Comparison of ENCODE assay signal across 30 cellular contexts in genomic region chr9:85554349-85554748, GRCh38.
DNase-seq lines count a peak whose midpoint lies in the region; ATAC-seq and TF ChIP-seq lines count a peak whose summit lies in the region.
"Had no signal": no experiment of that assay in that cellular context is flagged by ENCODE, and none has a peak within 500 bp of the region (broad histone marks: within the 10 kb centered on the region; RNA-seq: fewer than 3 reads in every experiment).

No MANE protein-coding gene starts in this region.

- peak; percentile 15 for DNase-seq in GM12865 (ENCODE audit: low read depth)
- DNase-seq in mesendoderm, result peak; percentile 25
- DNase-seq in hepatocyte (ENCODE audit: low spot score), result no peak
- no peak for DNase-seq in prostate gland (ENCODE audit: low spot score)
- DNase-seq in CD8-positive, alpha-beta memory T cell, result no peak
- no peak for DNase-seq in activated CD4-positive, CD25-positive, alpha-beta regulatory T cell treated with anti-CD3 and anti-CD28 coated beads, Interleukin-2, amount 50 U/mL, for 72 hours
- DNase-seq: activated CD4-positive, alpha-beta T cell treated with anti-CD3 and anti-CD28 coated beads for 36 hours; activated CD8-positive, alpha-beta T cell treated with anti-CD3 and anti-CD28 coated beads, Interleukin-2, amount 10 ng/mL, durations not matched to agents 7 days and 5 days; activated naive CD4-positive, alpha-beta T cell treated with anti-CD3 and anti-CD28 coated beads, Interleukin-2, amount 50 U/mL, for 16 hours; Calu3; DMS79; gastrocnemius medialis; hippocampal formation; Karpas-422; NCI-H1436; NCI-H2081; NCI-H2227 treated with DMSO at 0.1 percent for 48 hours; NCI-H526 treated with DMSO at 0.1 percent for 48 hours; Peyer's patch; SHP77 treated with DMSO at 0.1 percent for 48 hours; stimulated activated CD4-positive, alpha-beta T cell treated with anti-CD3 and anti-CD28 coated beads, Interleukin-1b, Interleukin-23, amount 100 ng/mL, for 48 hours; stimulated activated naive CD8-positive, alpha-beta T cell treated with anti-CD3 and anti-CD28 coated beads, Interleukin-15, Interleukin-2, amounts not matched to agents 100 U/mL and 50 U/mL, for 24 hours; testis had no signal

- no peak overlapping the region for H3K23ac ChIP-seq in mesendoderm (ENCODE audit: low read length)

- peaks cover 20% of the 10 kb centered on the region for H3K36me3 Mint-ChIP-seq in activated T-helper 17 cell treated with anti-CD3 and anti-CD28 coated beads, Interleukin-2, amount 50 U/mL, for 72 hours (ENCODE audit: low read depth)
- peaks cover 0 to 13% (median 8%) of the 10 kb centered on the region in 3 donors for H3K36me3 Mint-ChIP-seq in CD8-positive, alpha-beta memory T cell

- peak; percentile 58 for ATAC-seq in GM21381 (IDR thresholded peaks at IDR 0.05; ENCODE audit: unreplicated experiment)
- no peak for ATAC-seq in activated T-helper 17 cell treated with anti-CD3 and anti-CD28 coated beads, Interleukin-2, amount 50 U/mL, for 72 hours (replicated peaks)
- ATAC-seq: A549; activated CD4-positive, alpha-beta T cell treated with anti-CD3 and anti-CD28 coated beads for 36 hours; activated CD8-positive, alpha-beta T cell treated with anti-CD3 and anti-CD28 coated beads, Interleukin-2, amount 10 ng/mL, durations not matched to agents 7 days and 5 days; gastrocnemius medialis; left lobe of liver; stimulated activated naive CD8-positive, alpha-beta T cell treated with anti-CD3 and anti-CD28 coated beads, Interleukin-15, Interleukin-2, amounts not matched to agents 100 U/mL and 50 U/mL, for 24 hours had no signal

- intact Hi-C loops in prostate gland (cut with DNase I), result no loop called here

- POLR2A ChIA-PET in CD8-positive, alpha-beta memory T cell (lab: Charles Lee), result no interaction called here

- H2BK120ac ChIP-seq in mesendoderm (ENCODE audit: low read depth, low read length), result no peak overlapping the region

- H3K9me3 ChIP-seq in hepatocyte (ENCODE audit: low read depth) (no peaks in the 10 kb centered on the region), prostate gland (no peaks in the 10 kb centered on the region)
- no peaks in the 10 kb centered on the region for H3K9me3 ChIP-seq in CD8-positive, alpha-beta memory T cell (ENCODE audit: low read length)
- H3K9me3 ChIP-seq: A549, gastrocnemius medialis, Peyer's patch, right atrium auricular region, testis had no signal

- H2BK5ac ChIP-seq in mesendoderm (ENCODE audit: low read length), result no peak overlapping the region

- H3K27ac Mint-ChIP-seq in activated T-helper 17 cell treated with anti-CD3 and anti-CD28 coated beads, Interleukin-2, amount 50 U/mL, for 72 hours, result peak overlapping the region; percentile 51
- H3K27ac Mint-ChIP-seq in CD8-positive, alpha-beta memory T cell, result peak overlapping the region in 1 of 8 donors; percentile 5
- H3K27ac Mint-ChIP-seq: activated CD4-positive, alpha-beta T cell treated with anti-CD3 and anti-CD28 coated beads for 36 hours; activated T-helper 2 cell treated with anti-CD3 and anti-CD28 coated beads, Interferon-gamma antibody, Interleukin-2, Interleukin-4, amounts not matched to agents 10 μg/mL and 5 μg/mL and 100 μg/mL, durations not matched to agents 14 hours and 24 hours and 36 hours had no signal

- no CpG with 5 or more reads among the region's 1 CpG for WGBS in mesendoderm (ENCODE audit: extremely low coverage, insufficient coverage, low lambda C conversion rate)
- WGBS in hepatocyte (ENCODE audit: low lambda C conversion rate, missing lambda C conversion rate), result 88% methylated on average over 1 of the region's 1 CpG
- 96% methylated on average over 1 of the region's 1 CpG for WGBS in prostate gland

- H3K56ac ChIP-seq in mesendoderm (ENCODE audit: low read length), result no peak overlapping the region

- peaks cover 6% of the 10 kb centered on the region for H3K4me1 Mint-ChIP-seq in activated T-helper 17 cell treated with anti-CD3 and anti-CD28 coated beads, Interleukin-2, amount 50 U/mL, for 72 hours
- peaks cover 7 to 19% (median 14%) of the 10 kb centered on the region in 3 donors for H3K4me1 Mint-ChIP-seq in CD8-positive, alpha-beta memory T cell

- H3K27ac ChIP-seq in mesendoderm (ENCODE audit: low read depth, low read length) (no peak overlapping the region), hepatocyte (no peak overlapping the region), prostate gland (no peak overlapping the region)
- no peak overlapping the region for H3K27ac ChIP-seq in CD8-positive, alpha-beta memory T cell (ENCODE audit: low read depth, low read length)
- H3K27ac ChIP-seq: A549, gastrocnemius medialis, Peyer's patch, right atrium auricular region, testis had no signal

- H3K4me2 ChIP-seq in mesendoderm (ENCODE audit: low read length) (no peak overlapping the region), hepatocyte (no peak overlapping the region)
- H3K4me2 ChIP-seq: A549 had no signal

- CTCF ChIA-PET in CD8-positive, alpha-beta memory T cell (lab: Charles Lee), result no interaction called here

- no peaks in the 10 kb centered on the region for H4K20me1 ChIP-seq in hepatocyte (ENCODE audit: insufficient read depth, poor library complexity, severe bottlenecking)

- no peak overlapping the region for H2BK15ac ChIP-seq in mesendoderm (replicated peaks; ENCODE audit: low read depth)

- no peak overlapping the region for H3K4me3 Mint-ChIP-seq in activated T-helper 17 cell treated with anti-CD3 and anti-CD28 coated beads, Interleukin-2, amount 50 U/mL, for 72 hours
- no peak overlapping the region for H3K4me3 Mint-ChIP-seq in CD8-positive, alpha-beta memory T cell
- H3K4me3 Mint-ChIP-seq: activated CD4-positive, alpha-beta T cell treated with anti-CD3 and anti-CD28 coated beads for 36 hours; activated CD8-positive, alpha-beta T cell treated with anti-CD3 and anti-CD28 coated beads, Interleukin-2, amount 10 ng/mL, durations not matched to agents 7 days and 5 days; neural crest cell had no signal

- TF ChIP-seq POLR2A in prostate gland (IDR thresholded peaks at IDR 0.05), result no peak

- H3K4me3 ChIP-seq in GM12865 (ENCODE audit: low read depth, low read length), result no peak overlapping the region
- no peak overlapping the region for H3K4me3 ChIP-seq in mesendoderm (ENCODE audit: low read length)
- H3K4me3 ChIP-seq in hepatocyte, result no peak overlapping the region
- no peak overlapping the region for H3K4me3 ChIP-seq in prostate gland
- H3K4me3 ChIP-seq in CD8-positive, alpha-beta memory T cell (ENCODE audit: low read length), result no peak overlapping the region
- H3K4me3 ChIP-seq: A549, gastrocnemius medialis, Peyer's patch, right atrium auricular region, testis had no signal

- H4K8ac ChIP-seq in mesendoderm (ENCODE audit: low read depth, low read length), result no peak overlapping the region

- H3K4ac ChIP-seq in mesendoderm (ENCODE audit: low read depth, low read length), result no peak overlapping the region

- H3K9ac ChIP-seq in mesendoderm (ENCODE audit: low read length), result no peak overlapping the region

- H2AK5ac ChIP-seq in mesendoderm (ENCODE audit: low read length), result no peak overlapping the region

- no peaks in the 10 kb centered on the region for H3K27me3 Mint-ChIP-seq in activated T-helper 17 cell treated with anti-CD3 and anti-CD28 coated beads, Interleukin-2, amount 50 U/mL, for 72 hours
- H3K27me3 Mint-ChIP-seq in CD8-positive, alpha-beta memory T cell, result no peaks in the 10 kb centered on the region
- H3K27me3 Mint-ChIP-seq: activated CD4-positive, alpha-beta T cell treated with anti-CD3 and anti-CD28 coated beads for 36 hours had no signal

- TF ChIP-seq CTCF in GM12865 (IDR thresholded peaks at IDR 0.05; ENCODE audit: insufficient read depth, low read depth, low read length, missing control alignments) (no peak), hepatocyte (IDR thresholded peaks at IDR 0.05; ENCODE audit: poor library complexity) (no peak), prostate gland (IDR thresholded peaks at IDR 0.05) (no peak)

- no peaks in the 10 kb centered on the region for H3K79me1 ChIP-seq in mesendoderm (ENCODE audit: low read length)

- no peak overlapping the region for H4K5ac ChIP-seq in mesendoderm (ENCODE audit: low read length)

- H3K4me1 ChIP-seq in mesendoderm (ENCODE audit: control insufficient read depth, low read depth, low read length) (no peaks in the 10 kb centered on the region), hepatocyte (ENCODE audit: insufficient read depth) (no peaks in the 10 kb centered on the region), prostate gland (replicated peaks) (no peaks in the 10 kb centered on the region)
- H3K4me1 ChIP-seq in CD8-positive, alpha-beta memory T cell (ENCODE audit: insufficient read depth, low read length), result no peaks in the 10 kb centered on the region
- H3K4me1 ChIP-seq: A549, gastrocnemius medialis, Peyer's patch, right atrium auricular region, testis had no signal

- H3K18ac ChIP-seq in mesendoderm (ENCODE audit: low read length), result no peak overlapping the region

- H3K36me3 ChIP-seq in mesendoderm (ENCODE audit: control insufficient read depth, insufficient read depth, low read length) (no peaks in the 10 kb centered on the region), hepatocyte (replicated peaks; ENCODE audit: insufficient read depth, low read depth) (no peaks in the 10 kb centered on the region), prostate gland (no peaks in the 10 kb centered on the region)
- no peaks in the 10 kb centered on the region for H3K36me3 ChIP-seq in CD8-positive, alpha-beta memory T cell (ENCODE audit: insufficient read depth, low read length)
- H3K36me3 ChIP-seq: gastrocnemius medialis, Peyer's patch, right atrium auricular region had no signal

- no peaks in the 10 kb centered on the region for H3K79me2 ChIP-seq in mesendoderm (ENCODE audit: control insufficient read depth, insufficient read depth, low read length)
- no peaks in the 10 kb centered on the region for H3K79me2 ChIP-seq in hepatocyte

- H3K9me2 ChIP-seq in hepatocyte (replicated peaks; ENCODE audit: insufficient read depth), result no peaks in the 10 kb centered on the region

- no peaks in the 10 kb centered on the region for H3K27me3 ChIP-seq in mesendoderm (ENCODE audit: insufficient read depth, low read length, poor library complexity)
- H3K27me3 ChIP-seq in hepatocyte, result no peaks in the 10 kb centered on the region
- H3K27me3 ChIP-seq in prostate gland (replicated peaks; ENCODE audit: insufficient read depth), result no peaks in the 10 kb centered on the region
- no peaks in the 10 kb centered on the region for H3K27me3 ChIP-seq in CD8-positive, alpha-beta memory T cell (ENCODE audit: insufficient read depth, low read length, poor library complexity, severe bottlenecking)
- H3K27me3 ChIP-seq: gastrocnemius medialis, Peyer's patch, right atrium auricular region, testis had no signal

- no peaks in the 10 kb centered on the region for H3K9me3 Mint-ChIP-seq in activated T-helper 17 cell treated with anti-CD3 and anti-CD28 coated beads, Interleukin-2, amount 50 U/mL, for 72 hours
- H3K9me3 Mint-ChIP-seq in CD8-positive, alpha-beta memory T cell, result no peaks in the 10 kb centered on the region
- H3K9me3 Mint-ChIP-seq: activated T-helper 2 cell treated with anti-CD3 and anti-CD28 coated beads, Interferon-gamma antibody, Interleukin-2, Interleukin-4, amounts not matched to agents 10 μg/mL and 5 μg/mL and 100 μg/mL, durations not matched to agents 14 hours and 24 hours and 36 hours; neural crest cell had no signal

- H2AFZ ChIP-seq in hepatocyte, result no peak overlapping the region

Comparison
In these comparisons a context has a peak if more than half of its experiments do, and no peak if none do; other contexts are left out.
1. DNase-seq: peak in GM12865 (single experiment) and mesendoderm (single experiment); none in hepatocyte (single experiment), prostate gland (single experiment), CD8-positive, alpha-beta memory T cell (0 of 5) and activated CD4-positive, CD25-positive, alpha-beta regulatory T cell treated with anti-CD3 and anti-CD28 coated beads, Interleukin-2, amount 50 U/mL, for 72 hours (single experiment).